2 cellular contexts compared by ENCODE assay signal in genomic region chr4:183876268-183876934, GRCh38.
A peak's percentile ranks its signal among the peaks of the same experiment; 100 is the strongest.
TF ChIP-seq lines count a peak whose summit lies in the region.

No MANE protein-coding gene starts in this region.

TF ChIP-seq in HEK293T, 16 proteins besides CTCF, POLR2A, EP300 and RAD21 (continued from another document):
- no peak for TF ChIP-seq FOXM1 (IDR thresholded peaks at IDR 0.05; ENCODE audit: borderline replicate concordance)

TF ChIP-seq in SK-N-SH, 30 proteins besides CTCF, POLR2A, EP300 and RAD21 (continued from another document):
- no peak for TF ChIP-seq REST (IDR thresholded peaks at IDR 0.05; ENCODE audit: low read depth, low read length)
- TF ChIP-seq, protein P1, sequence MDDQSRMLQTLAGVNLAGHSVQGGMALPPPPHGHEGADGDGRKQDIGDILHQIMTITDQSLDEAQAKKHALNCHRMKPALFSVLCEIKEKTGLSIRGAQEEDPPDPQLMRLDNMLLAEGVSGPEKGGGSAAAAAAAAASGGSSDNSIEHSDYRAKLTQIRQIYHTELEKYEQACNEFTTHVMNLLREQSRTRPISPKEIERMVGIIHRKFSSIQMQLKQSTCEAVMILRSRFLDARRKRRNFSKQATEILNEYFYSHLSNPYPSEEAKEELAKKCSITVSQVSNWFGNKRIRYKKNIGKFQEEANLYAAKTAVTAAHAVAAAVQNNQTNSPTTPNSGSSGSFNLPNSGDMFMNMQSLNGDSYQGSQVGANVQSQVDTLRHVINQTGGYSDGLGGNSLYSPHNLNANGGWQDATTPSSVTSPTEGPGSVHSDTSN (IDR thresholded peaks at IDR 0.05): peak; percentile 55
- TF ChIP-seq SMC3 (IDR thresholded peaks at IDR 0.05; ENCODE audit: low read depth, low read length): no peak
- peak; percentile 67; the same call in 1 of the 2 replicates for TF ChIP-seq FOXJ3 (CRISPR knock-in tag; IDR thresholded peaks at IDR 0.05)
- peak; percentile 71; the same call in 1 of the 2 replicates for TF ChIP-seq RCOR1 (IDR thresholded peaks at IDR 0.05; ENCODE audit: low read length)
- TF ChIP-seq RFX5 (IDR thresholded peaks at IDR 0.05; ENCODE audit: low read length): peak; percentile 59; the same call in 1 of the 2 replicates
- TF ChIP-seq NFIC (IDR thresholded peaks at IDR 0.05; ENCODE audit: borderline replicate concordance): peak; percentile 84
